In the genomic region with DNA sequence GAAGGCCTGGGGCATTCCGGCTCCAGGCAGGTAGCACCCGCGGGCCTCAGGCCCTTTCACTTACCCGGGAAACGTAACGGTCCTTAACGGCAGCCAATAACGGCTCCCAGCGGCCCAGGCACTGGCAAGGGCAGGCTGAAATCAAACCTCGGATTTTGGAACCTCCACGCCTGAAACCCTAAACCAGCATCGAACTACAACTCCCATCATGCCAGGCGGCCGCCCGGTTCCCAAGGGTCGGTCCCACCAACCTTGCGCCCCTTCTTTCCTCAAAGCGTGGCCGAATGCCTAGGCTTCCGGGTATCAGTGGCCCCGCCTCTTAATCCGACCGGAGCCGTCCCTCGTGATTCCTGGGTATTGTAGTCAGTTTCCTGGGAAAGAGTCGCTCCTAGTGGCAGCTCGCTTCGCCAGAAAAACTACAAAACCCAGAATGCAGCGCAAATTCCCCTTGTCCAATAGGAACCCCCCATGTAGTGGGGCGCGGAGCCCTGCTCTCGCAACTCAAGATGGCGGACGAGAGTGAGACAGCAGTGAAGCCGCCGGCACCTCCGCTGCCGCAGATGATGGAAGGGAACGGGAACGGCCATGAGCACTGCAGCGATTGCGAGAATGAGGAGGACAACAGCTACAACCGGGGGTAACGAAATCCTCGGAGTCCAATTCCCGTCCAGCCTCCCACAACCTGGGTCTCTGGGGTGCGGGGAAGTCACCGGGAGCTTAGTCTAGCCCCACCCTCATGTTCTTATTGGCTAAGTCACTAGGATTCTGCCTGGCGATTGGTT, we compare ENCODE assay signal across 1 cellular context.
TF ChIP-seq lines count a peak whose summit lies in the region.

Gene NMT1 (plus strand): TSS at position 494 of the 782 bp plus-strand sequence. CDS start 13 bp downstream, at position 507.

TF ChIP-seq in HepG2, 621 proteins besides CTCF, POLR2A, EP300 and RAD21 (continued from another document and continues in another):
- TF ChIP-seq, protein P1, sequence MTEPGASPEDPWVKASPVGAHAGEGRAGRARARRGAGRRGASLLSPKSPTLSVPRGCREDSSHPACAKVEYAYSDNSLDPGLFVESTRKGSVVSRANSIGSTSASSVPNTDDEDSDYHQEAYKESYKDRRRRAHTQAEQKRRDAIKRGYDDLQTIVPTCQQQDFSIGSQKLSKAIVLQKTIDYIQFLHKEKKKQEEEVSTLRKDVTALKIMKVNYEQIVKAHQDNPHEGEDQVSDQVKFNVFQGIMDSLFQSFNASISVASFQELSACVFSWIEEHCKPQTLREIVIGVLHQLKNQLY (CRISPR knock-in tag; IDR thresholded peaks at IDR 0.05), result peak; percentile 33
- peak; percentile 59 for TF ChIP-seq SPEN (CRISPR knock-in tag; IDR thresholded peaks at IDR 0.05; ENCODE audit: low read depth)
- no peak for TF ChIP-seq DZIP1 (CRISPR knock-in tag; IDR thresholded peaks at IDR 0.05)
- TF ChIP-seq, protein P2, sequence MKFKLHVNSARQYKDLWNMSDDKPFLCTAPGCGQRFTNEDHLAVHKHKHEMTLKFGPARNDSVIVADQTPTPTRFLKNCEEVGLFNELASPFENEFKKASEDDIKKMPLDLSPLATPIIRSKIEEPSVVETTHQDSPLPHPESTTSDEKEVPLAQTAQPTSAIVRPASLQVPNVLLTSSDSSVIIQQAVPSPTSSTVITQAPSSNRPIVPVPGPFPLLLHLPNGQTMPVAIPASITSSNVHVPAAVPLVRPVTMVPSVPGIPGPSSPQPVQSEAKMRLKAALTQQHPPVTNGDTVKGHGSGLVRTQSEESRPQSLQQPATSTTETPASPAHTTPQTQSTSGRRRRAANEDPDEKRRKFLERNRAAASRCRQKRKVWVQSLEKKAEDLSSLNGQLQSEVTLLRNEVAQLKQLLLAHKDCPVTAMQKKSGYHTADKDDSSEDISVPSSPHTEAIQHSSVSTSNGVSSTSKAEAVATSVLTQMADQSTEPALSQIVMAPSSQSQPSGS (CRISPR knock-in tag; IDR thresholded peaks at IDR 0.05), result peak; percentile 84
- peak; percentile 49; the same call in 1 of the 2 replicates for TF ChIP-seq ZNF276 (CRISPR knock-in tag; IDR thresholded peaks at IDR 0.05; ENCODE audit: low read depth)
- TF ChIP-seq, protein P3, sequence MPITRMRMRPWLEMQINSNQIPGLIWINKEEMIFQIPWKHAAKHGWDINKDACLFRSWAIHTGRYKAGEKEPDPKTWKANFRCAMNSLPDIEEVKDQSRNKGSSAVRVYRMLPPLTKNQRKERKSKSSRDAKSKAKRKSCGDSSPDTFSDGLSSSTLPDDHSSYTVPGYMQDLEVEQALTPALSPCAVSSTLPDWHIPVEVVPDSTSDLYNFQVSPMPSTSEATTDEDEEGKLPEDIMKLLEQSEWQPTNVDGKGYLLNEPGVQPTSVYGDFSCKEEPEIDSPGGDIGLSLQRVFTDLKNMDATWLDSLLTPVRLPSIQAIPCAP (CRISPR knock-in tag; IDR thresholded peaks at IDR 0.05; ENCODE audit: low read depth), result peak; percentile 66; the same call in 1 of the 2 replicates
- TF ChIP-seq KDM6A (CRISPR knock-in tag; IDR thresholded peaks at IDR 0.05; ENCODE audit: low read depth), result no peak
- TF ChIP-seq ZBTB49 (CRISPR knock-in tag; IDR thresholded peaks at IDR 0.05; ENCODE audit: borderline replicate concordance), result peak; percentile 25; the same call in 1 of the 2 replicates
- TF ChIP-seq HOXD1 (CRISPR knock-in tag; IDR thresholded peaks at IDR 0.05), result peak; percentile 71
- peak; percentile 61; the same call in 1 of the 2 replicates for TF ChIP-seq ZNF30 (CRISPR knock-in tag; IDR thresholded peaks at IDR 0.05)
- TF ChIP-seq, protein P4, sequence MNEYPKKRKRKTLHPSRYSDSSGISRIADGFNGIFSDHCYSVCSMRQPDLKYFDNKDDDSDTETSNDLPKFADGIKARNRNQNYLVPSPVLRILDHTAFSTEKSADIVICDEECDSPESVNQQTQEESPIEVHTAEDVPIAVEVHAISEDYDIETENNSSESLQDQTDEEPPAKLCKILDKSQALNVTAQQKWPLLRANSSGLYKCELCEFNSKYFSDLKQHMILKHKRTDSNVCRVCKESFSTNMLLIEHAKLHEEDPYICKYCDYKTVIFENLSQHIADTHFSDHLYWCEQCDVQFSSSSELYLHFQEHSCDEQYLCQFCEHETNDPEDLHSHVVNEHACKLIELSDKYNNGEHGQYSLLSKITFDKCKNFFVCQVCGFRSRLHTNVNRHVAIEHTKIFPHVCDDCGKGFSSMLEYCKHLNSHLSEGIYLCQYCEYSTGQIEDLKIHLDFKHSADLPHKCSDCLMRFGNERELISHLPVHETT (CRISPR knock-in tag; conservative IDR thresholded peaks at IDR 0.05), result peak; percentile 91
- TF ChIP-seq ZNF335 (CRISPR knock-in tag; IDR thresholded peaks at IDR 0.05), result peak; percentile 98
- TF ChIP-seq KAT8 (CRISPR knock-in tag; IDR thresholded peaks at IDR 0.05), result peak; percentile 95
- peak; percentile 21; the same call in 1 of the 2 replicates for TF ChIP-seq FOXC1 (CRISPR knock-in tag; IDR thresholded peaks at IDR 0.05; ENCODE audit: borderline replicate concordance)
- peak; percentile 69 for TF ChIP-seq ZMYM4 (CRISPR knock-in tag; IDR thresholded peaks at IDR 0.05)
- no peak; the same call in 1 of the 2 replicates for TF ChIP-seq ZNF569 (CRISPR knock-in tag; IDR thresholded peaks at IDR 0.05; ENCODE audit: borderline replicate concordance)
- TF ChIP-seq ZNF318 (CRISPR knock-in tag; IDR thresholded peaks at IDR 0.05), result no peak
- peak; percentile 38; the same call in 1 of the 2 replicates for TF ChIP-seq ZNF441 (CRISPR knock-in tag; IDR thresholded peaks at IDR 0.05; ENCODE audit: borderline replicate concordance)
- TF ChIP-seq REXO4 (CRISPR knock-in tag; IDR thresholded peaks at IDR 0.05; ENCODE audit: borderline replicate concordance), result no peak
- peak; percentile 87 for TF ChIP-seq ZBTB2 (CRISPR knock-in tag; IDR thresholded peaks at IDR 0.05; ENCODE audit: low read depth)
- peak; percentile 87; the same call in 1 of the 2 replicates for TF ChIP-seq ZNF543 (CRISPR knock-in tag; IDR thresholded peaks at IDR 0.05)
- TF ChIP-seq HOXA3 (CRISPR knock-in tag; IDR thresholded peaks at IDR 0.05), result peak; percentile 94
- no peak for TF ChIP-seq PAF1 (CRISPR knock-in tag; IDR thresholded peaks at IDR 0.05)
- no peak for TF ChIP-seq HMGA1 (CRISPR knock-in tag; conservative IDR thresholded peaks at IDR 0.05)
- TF ChIP-seq SP140L (CRISPR knock-in tag; IDR thresholded peaks at IDR 0.05; ENCODE audit: borderline replicate concordance), result 0 out of 2 replicates have a peak, but pooled peaks have one; percentile 28
